Comparison of ENCODE assay signal across 9 cellular contexts in the genomic region with DNA sequence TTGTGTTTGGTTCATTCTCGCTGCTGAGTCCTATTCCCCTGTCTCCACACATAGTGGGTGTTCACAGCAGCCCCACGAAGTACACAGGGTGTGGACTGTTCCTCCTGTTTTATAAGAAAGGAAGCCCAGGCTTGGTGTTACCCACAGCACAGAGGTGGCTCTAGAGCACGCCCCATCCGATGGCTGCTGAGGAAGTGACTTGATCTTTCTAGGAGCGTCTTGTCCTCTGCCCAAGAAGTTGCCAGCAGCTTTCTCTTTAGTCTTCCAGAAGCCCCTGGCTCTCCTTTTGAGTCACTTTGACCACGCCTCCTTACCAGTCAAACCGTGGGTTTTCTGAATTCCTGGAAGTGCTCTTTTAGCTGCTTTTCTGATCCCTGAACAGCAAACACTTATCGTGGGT.
DNase-seq lines count a peak whose midpoint lies in the region; ATAC-seq and TF ChIP-seq lines count a peak whose summit lies in the region.
"Had no signal": no experiment of that assay in that cellular context is flagged by ENCODE, and none has a peak within 500 bp of the region (broad histone marks: within the 10 kb centered on the region; RNA-seq: fewer than 3 reads in every experiment).

No MANE protein-coding gene starts in this region.

- peak overlapping the region; percentile 53 for H3K27ac ChIP-seq in lower lobe of right lung

- DNase-seq in M059J (ENCODE audit: low read depth): peak; percentile 43
- DNase-seq in activated T-cell treated with anti-CD3 and anti-CD28 coated beads, Interleukin-2, amount 50 U/mL, for 1 hour: peak; percentile 70
- DNase-seq in lower lobe of right lung: no peak
- peak; percentile 39 to 68 for DNase-seq in stimulated activated CD8-positive, alpha-beta memory T cell treated with anti-CD3 and anti-CD28 coated beads, Interleukin-7, amount 100 ng/mL, for 48 hours (ENCODE audit: extremely low read depth in 1 of 2, low read depth in 1 of 2)
- no peak for DNase-seq in hepatic stellate cell (ENCODE audit: low spot score)
- DNase-seq: NCI-H187 treated with DMSO at 0.1 percent for 48 hours had no signal

- no peaks in the 10 kb centered on the region for H3K27me3 ChIP-seq in lower lobe of right lung (ENCODE audit: low read depth)

- intact Hi-C loops in lower lobe of right lung (cut with DNase I): no loop called here

- H3K9me3 ChIP-seq in lower lobe of right lung: no peaks in the 10 kb centered on the region

- H3K4me1 ChIP-seq in lower lobe of right lung: peaks cover 49% of the 10 kb centered on the region

- no peak overlapping the region for H3K4me3 ChIP-seq in lower lobe of right lung

- peak; percentile 51 to 59 for ATAC-seq in lower lobe of right lung
- no peak for ATAC-seq in GM21737 (IDR thresholded peaks at IDR 0.05; ENCODE audit: unreplicated experiment)
- ATAC-seq in GM18511 (IDR thresholded peaks at IDR 0.05; ENCODE audit: unreplicated experiment): no peak
- ATAC-seq in GM18907 (IDR thresholded peaks at IDR 0.05; ENCODE audit: unreplicated experiment): no peak

- no peak for TF ChIP-seq CTCF in lower lobe of right lung (IDR thresholded peaks at IDR 0.05)

- no peaks in the 10 kb centered on the region for H3K36me3 ChIP-seq in lower lobe of right lung

Comparison
In these comparisons a context has a peak if more than half of its experiments do, and no peak if none do; other contexts are left out.
1. DNase-seq: peak in M059J (single experiment), activated T-cell treated with anti-CD3 and anti-CD28 coated beads, Interleukin-2, amount 50 U/mL, for 1 hour (single experiment) and stimulated activated CD8-positive, alpha-beta memory T cell treated with anti-CD3 and anti-CD28 coated beads, Interleukin-7, amount 100 ng/mL, for 48 hours (2 of 2); none in lower lobe of right lung (single experiment) and hepatic stellate cell (single experiment).
2. ATAC-seq: peak in lower lobe of right lung (2 of 2); none in GM21737 (single experiment), GM18511 (single experiment) and GM18907 (single experiment).